Comparison of ENCODE assay signal across 1 cellular context in genomic region chr1:27496604-27497155, GRCh38.
TF ChIP-seq lines count a peak whose summit lies in the region.

No MANE protein-coding gene starts in this region.

TF ChIP-seq in GM23338, 12 proteins besides CTCF, POLR2A, EP300 and RAD21:
- no peak for TF ChIP-seq ZNF462 (CRISPR knock-in tag; IDR thresholded peaks at IDR 0.05)
- peak; percentile 16; the same call in 1 of the 2 replicates for TF ChIP-seq POLR2AphosphoS5 (IDR thresholded peaks at IDR 0.05; ENCODE audit: low read depth)
